In the genomic region with DNA sequence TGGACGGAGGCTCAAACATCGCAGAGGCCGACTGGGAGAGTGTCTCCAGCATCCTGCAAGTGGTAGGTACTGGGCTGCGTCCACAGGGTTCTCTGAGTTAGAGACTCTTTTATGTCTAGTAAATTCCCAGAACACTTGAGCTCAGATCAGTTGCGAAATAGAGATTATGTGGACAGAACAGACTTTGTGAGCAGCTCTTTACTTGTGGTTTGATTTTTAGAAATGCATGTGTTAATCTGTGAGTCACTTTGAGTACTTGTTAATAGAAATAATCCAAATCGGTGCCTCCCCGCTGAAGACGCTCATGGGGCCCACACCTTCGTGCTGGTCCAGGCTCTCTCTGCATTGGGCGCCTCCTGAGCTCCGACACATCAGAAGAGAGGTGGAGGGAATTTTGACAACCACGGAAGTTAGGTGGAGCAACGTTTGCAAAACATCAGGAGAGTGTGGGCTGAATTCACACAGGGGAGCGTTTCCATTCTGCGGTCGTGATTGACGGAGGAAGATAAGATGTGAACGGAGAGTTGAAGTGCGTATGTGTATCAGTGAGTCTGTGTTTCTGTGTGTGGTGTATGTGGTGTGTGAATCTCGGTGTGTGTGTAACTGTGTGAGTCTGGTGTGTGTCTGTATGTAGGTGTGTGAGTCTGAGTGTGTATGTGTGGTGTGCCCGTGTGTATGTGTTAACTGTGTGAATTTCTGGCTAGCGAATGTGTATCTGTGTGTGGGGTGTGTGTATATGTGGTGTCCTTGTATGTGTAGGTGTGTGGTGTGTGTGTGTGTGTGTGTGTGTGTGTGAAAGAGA, we compare ENCODE assay signal across 11 cellular contexts. TPM values are rescaled to one million over a fixed set of nuclear protein-coding genes. Genes with fewer than 3 reads are reported as not detected.
A peak's percentile ranks its signal among the peaks of the same experiment; 100 is the strongest.
DNase-seq lines count a peak whose midpoint lies in the region; ATAC-seq, FAIRE-seq and TF ChIP-seq lines count a peak whose summit lies in the region.
"Had no signal": no experiment of that assay in that cellular context is flagged by ENCODE, and none has a peak within 500 bp of the region (broad histone marks: within the 10 kb centered on the region; RNA-seq: fewer than 3 reads in every experiment).

No MANE protein-coding gene starts in this region.

- intact Hi-C loops in CD14-positive monocyte (cut with micrococcal nuclease), result loop anchor here (5.0 kb wide), 1 partner anchor 73 kb away; a partner anchor contains a TSS
- intact Hi-C loops in GM12878 (cut with micrococcal nuclease; ENCODE audit: unreplicated experiment), result no loop called here

- H3K9me3 ChIP-seq in GM12878 (replicated peaks; ENCODE audit: control insufficient read depth, insufficient read depth, low read length) (no peaks in the 10 kb centered on the region), lung (ENCODE audit: control insufficient read depth in 2 of 2, insufficient read depth in 1 of 2, low read length in 1 of 2) (no peaks in the 10 kb centered on the region)

- H3K9me3 Mint-ChIP-seq in CD14-positive monocyte (no peaks in the 10 kb centered on the region), type B pancreatic cell (no peaks in the 10 kb centered on the region)

- no peak overlapping the region for H3K9ac ChIP-seq in GM12878 (ENCODE audit: control insufficient read depth, insufficient read depth, low read length)

- peaks cover 13% of the 10 kb centered on the region for H3K4me1 ChIP-seq in GM12878 (ENCODE audit: control insufficient read depth, insufficient read depth, low read length)
- H3K4me1 ChIP-seq in lung (ENCODE audit: control insufficient read depth in 2 of 2, insufficient read depth in 2 of 2, low read length in 2 of 2), result peaks cover 12 to 16% of the 10 kb centered on the region in 2 donors

- TF ChIP-seq RAD21 in GM12878 (IDR thresholded peaks at IDR 0.05; ENCODE audit: insufficient read depth, low read depth, low read length), result no peak

- no peak overlapping the region for H3K4me3 ChIP-seq in GM12878
- no peak overlapping the region for H3K4me3 ChIP-seq in lung

- in situ Hi-C loops in GM12878 (cut with MboI), result no loop called here

- ATAC-seq in GM12878 (no peak), lung (ENCODE audit: insufficient read depth, low FRiP score) (peak; percentile 39), HG03045 (IDR thresholded peaks at IDR 0.05; ENCODE audit: unreplicated experiment) (no peak)

- no peak overlapping the region for H3K4me2 ChIP-seq in GM12878 (ENCODE audit: control insufficient read depth, insufficient read depth)

- peaks cover 35 to 41% of the 10 kb centered on the region in 2 donors for H3K36me3 Mint-ChIP-seq in CD14-positive monocyte
- H3K36me3 Mint-ChIP-seq in type B pancreatic cell, result peaks cover 29% of the 10 kb centered on the region

- H3K4me3 Mint-ChIP-seq in CD14-positive monocyte, result peak overlapping the region in 1 of 2 donors; percentile 35
- H3K4me3 Mint-ChIP-seq in type B pancreatic cell, result no peak overlapping the region

- H3K36me3 ChIP-seq in GM12878 (ENCODE audit: control insufficient read depth in 2 of 2, insufficient read depth in 2 of 2, low read length in 1 of 2) (peaks cover 31 to 46% of the 10 kb centered on the region in 2 experiments), lung (ENCODE audit: control insufficient read depth in 2 of 2, insufficient read depth in 2 of 2, low read length in 2 of 2) (peaks cover 0 to 14% of the 10 kb centered on the region in 2 donors)

- no peak overlapping the region for H2AFZ ChIP-seq in GM12878 (ENCODE audit: control insufficient read depth, low read depth, low read length)

- H3K4me1 Mint-ChIP-seq in CD14-positive monocyte (peaks cover 34% of the 10 kb centered on the region), type B pancreatic cell (ENCODE audit: unreplicated experiment) (peaks cover 4% of the 10 kb centered on the region)

- TF ChIP-seq EP300 in GM12878 (IDR thresholded peaks at IDR 0.05; ENCODE audit: borderline replicate concordance in 1 of 2, control insufficient read depth in 1 of 2, low read depth in 2 of 2, low read length in 2 of 2), result no peak

- no peak for FAIRE-seq in GM12878 (lab: Jason Lieb, UNC)
- FAIRE-seq: islet of Langerhans had no signal

- POLR2A ChIA-PET in GM12878 (lab: Charles Lee), result no interaction called here

- no peaks in the 10 kb centered on the region for H3K27me3 ChIP-seq in GM12878 (replicated peaks in 1 of 2; ENCODE audit: control insufficient read depth in 2 of 2, insufficient read depth in 2 of 2, low read length in 1 of 2)
- no peaks in the 10 kb centered on the region for H3K27me3 ChIP-seq in lung (ENCODE audit: control insufficient read depth, insufficient read depth)

- H3K27ac ChIP-seq in GM12878 (ENCODE audit: control insufficient read depth, insufficient read depth) (no peak overlapping the region), lung (ENCODE audit: low read depth in 1 of 2, low read length in 1 of 2) (peak overlapping the region in 1 of 2 donors; percentile 14)

- no peaks in the 10 kb centered on the region; the same call in 1 of the 2 replicates for H4K20me1 ChIP-seq in GM12878 (ENCODE audit: control insufficient read depth, insufficient read depth)

- no peak for DNase-seq in CD14-positive monocyte (ENCODE audit: low spot score)
- peak; percentile 83 for DNase-seq in LHCN-M2 (ENCODE audit: low read depth)
- DNase-seq in GM12878 (ENCODE audit: low read depth, low spot score), result no peak
- DNase-seq in lung (ENCODE audit: low spot score), result no peak
- DNase-seq in stimulated activated naive CD4-positive, alpha-beta T cell (lab: John Stamatoyannopoulos, UW), result no peak
- no peak for DNase-seq in type B pancreatic cell (ENCODE audit: extremely low spot score, unreplicated experiment)
- DNase-seq in DMS53 treated with DMSO at 0.1 percent for 48 hours (lab: John Stamatoyannopoulos, UW; ENCODE audit: unreplicated experiment), result no peak
- DNase-seq: NCI-H1930, SW 1271 had no signal

- WGBS in GM12878 (ENCODE audit: insufficient coverage, insufficient replicate concordance, low lambda C conversion rate, missing lambda C conversion rate), result 95% methylated on average over 22 of the region's 22 CpGs
- WGBS in lung, 2 donors, result 68 to 75% methylated on average over 22 of the region's 22 CpGs

- TF ChIP-seq POLR2A in GM12878 (IDR thresholded peaks at IDR 0.05; ENCODE audit: low read depth, low read length), result no peak

- RAD21 ChIA-PET in GM12878 (lab: Charles Lee; ENCODE audit: unreplicated experiment), result no interaction called here

- H3K27me3 Mint-ChIP-seq in CD14-positive monocyte (ENCODE audit: low read depth in 3 of 3) (no peaks in the 10 kb centered on the region), type B pancreatic cell (no peaks in the 10 kb centered on the region)

- H3K27ac Mint-ChIP-seq in CD14-positive monocyte (peak overlapping the region; percentile 25 to 74 (median 57)), type B pancreatic cell (no peak overlapping the region)

- H3K79me2 ChIP-seq in GM12878 (ENCODE audit: control insufficient read depth, insufficient read depth, low read length), result peaks cover 25% of the 10 kb centered on the region

- no TSS peak for BruUV-seq in GM12878 (replicated peaks; lab: Mats Ljungman, UMichigan)

- CTCF ChIA-PET in GM12878 (lab: Yijun Ruan, JAX), result no interaction called here

- SMC1A ChIA-PET in GM12878 (lab: Charles Lee; ENCODE audit: uncharacterized antibody, unreplicated experiment), result no interaction called here

- TF ChIP-seq CTCF in CD14-positive monocyte (IDR thresholded peaks at IDR 0.05) (no peak), GM12878 (IDR thresholded peaks at IDR 0.05 in 2 of 3, conservative IDR thresholded peaks at IDR 0.05 in 1 of 3; ENCODE audit: control insufficient read depth in 2 of 3, extremely low read depth in 1 of 3, insufficient read depth in 1 of 3, low read depth in 3 of 3, low read length in 3 of 3) (no peak), lung (IDR thresholded peaks at IDR 0.05; ENCODE audit: control extremely low read depth, extremely low read depth) (no peak), type B pancreatic cell (conservative IDR thresholded peaks at IDR 0.05) (no peak)

TF ChIP-seq in GM12878, 131 proteins besides CTCF, POLR2A, EP300 and RAD21 (continues in another document):
- TF ChIP-seq BMI1 (IDR thresholded peaks at IDR 0.05; ENCODE audit: borderline replicate concordance), result no peak
- no peak for TF ChIP-seq CREM (IDR thresholded peaks at IDR 0.05; ENCODE audit: low read depth)
- TF ChIP-seq, protein P1, sequence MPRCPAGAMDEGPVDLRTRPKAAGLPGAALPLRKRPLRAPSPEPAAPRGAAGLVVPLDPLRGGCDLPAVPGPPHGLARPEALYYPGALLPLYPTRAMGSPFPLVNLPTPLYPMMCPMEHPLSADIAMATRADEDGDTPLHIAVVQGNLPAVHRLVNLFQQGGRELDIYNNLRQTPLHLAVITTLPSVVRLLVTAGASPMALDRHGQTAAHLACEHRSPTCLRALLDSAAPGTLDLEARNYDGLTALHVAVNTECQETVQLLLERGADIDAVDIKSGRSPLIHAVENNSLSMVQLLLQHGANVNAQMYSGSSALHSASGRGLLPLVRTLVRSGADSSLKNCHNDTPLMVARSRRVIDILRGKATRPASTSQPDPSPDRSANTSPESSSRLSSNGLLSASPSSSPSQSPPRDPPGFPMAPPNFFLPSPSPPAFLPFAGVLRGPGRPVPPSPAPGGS (IDR thresholded peaks at IDR 0.05; ENCODE audit: borderline replicate concordance, insufficient read depth, low read depth, low read length, poor library complexity, severe bottlenecking), result peak; percentile 25
- TF ChIP-seq HDGF (IDR thresholded peaks at IDR 0.05), result peak; percentile 62; the same call in 1 of the 2 replicates

RNA-seq across cellular contexts. Expression of a gene that starts 32.1 kb away (rescaled TPM):
- polyA plus RNA-seq in CD14-positive monocyte (1 to 10 TPM; 6.5 to 8.1 TPM), GM12878 (2011; rRNA removed) (107 and 145 TPM in 2 replicates), GM12878 (2014; fragmentation: Illumina TruSeq; extraction: Trizol) (61.8 and 62.4 TPM in 2 replicates), GM12878 (2014; fragmentation: Nextera tagmentation; extraction: Ambion mirVana) (10 to 100 TPM; 27.0 to 45.0 TPM), GM12878 (2014; rRNA removed) (90.7 and 99.9 TPM in 2 replicates), GM12878 (2016; fragmentation: Nextera tagmentation; extraction: Ambion mirVana) (100 to 1,000 TPM; 101 to 111 TPM), lung (10 to 100 TPM; 15.1 to 45.6 TPM)
- total RNA-seq in LHCN-M2 (2014; rRNA removed) (174 and 216 TPM in 2 replicates), GM12878 (2014; rRNA removed) (111 and 118 TPM in 2 replicates), GM12878 (2014; rRNA removed; fragmentation: Illumina TruSeq; extraction: Trizol) (69.5 and 79.2 TPM in 2 replicates), GM12878 (2021) (129 and 130 TPM in 2 replicates), lung (10 to 100 TPM; 18.1 to 49.8 TPM), type B pancreatic cell (ENCODE audit: low replicate concordance) (48.8 and 52.0 TPM in 2 replicates)
- polyA plus RNA-seq in LHCN-M2 (2012), result 166 TPM
- 462 and 515 TPM in 2 replicates for total RNA-seq in GM12878 (2013; cell fraction: nucleolus; rRNA removed)
- 73.8 TPM for polyA plus RNA-seq in GM12878 (2011; ENCODE audit: low read depth)
- 117 and 136 TPM in 2 replicates for polyA plus RNA-seq in GM12878 (2011; cell fraction: cytosol; rRNA removed)
- 731 and 734 TPM in 2 replicates for polyA plus RNA-seq in GM12878 (2011; cell fraction: nucleus; rRNA removed)
- 117 and 160 TPM in 2 replicates for polyA plus RNA-seq in GM12878 (2012)
- 99.6 and 153 TPM in 2 replicates for polyA minus RNA-seq in GM12878 (2011; rRNA and poly(A)+ RNA removed)
- 77.0 and 77.2 TPM in 2 replicates for polyA minus RNA-seq in GM12878 (2011; cell fraction: cytosol; rRNA and poly(A)+ RNA removed)
- polyA minus RNA-seq in GM12878 (2011; cell fraction: nucleus; rRNA and poly(A)+ RNA removed), result 161 and 211 TPM in 2 replicates
